In genomic region chr3:67402873-67403272, GRCh38 we compare ENCODE assay signal across 33 cellular contexts.
"Had no signal": no experiment of that assay in that cellular context is flagged by ENCODE, and none has a peak within 500 bp of the region (broad histone marks: within the 10 kb centered on the region; RNA-seq: fewer than 3 reads in every experiment).

No MANE protein-coding gene starts in this region.

- H3K4me1 ChIP-seq: adrenal gland, breast epithelium, colonic mucosa had no signal

- H3K27ac ChIP-seq: adrenal gland, breast epithelium, cardiac muscle cell, colonic mucosa, WERI-Rb-1 had no signal

- DNase-seq: activated B cell treated with CpG ODN at 0.5 μM for 24 hours; activated CD4-positive, alpha-beta memory T cell treated with anti-CD3 and anti-CD28 coated beads, Interleukin-2, amount 10 ng/mL, durations not matched to agents 7 days and 5 days; activated CD4-positive, alpha-beta T cell treated with anti-CD3 and anti-CD28 coated beads for 48 hours; activated CD8-positive, alpha-beta memory T cell treated with anti-CD3 and anti-CD28 coated beads, Interleukin-2, amount 50 U/mL, for 48 hours; activated gamma-delta T cell; activated naive CD4-positive, alpha-beta T cell; activated naive CD4-positive, alpha-beta T cell treated with anti-CD3 and anti-CD28 coated beads, Interleukin-2, amount 50 U/mL, for 16 hours; activated naive CD8-positive, alpha-beta T cell treated with anti-CD3 and anti-CD28 coated beads for 36 hours; activated naive CD8-positive, alpha-beta T cell treated with anti-CD3 and anti-CD28 coated beads, Interleukin-2, amount 50 U/mL, for 24 hours; activated T-cell treated with anti-CD3 and anti-CD28 coated beads for 4 hours; activated T-cell treated with anti-CD3 and anti-CD28 coated beads, Interleukin-2, amount 50 U/mL, for 24 hours; activated T-cell treated with anti-CD3 and anti-CD28 coated beads, Interleukin-2, amount 50 U/mL, for 72 hours; adrenal gland; amygdala; aorta; central memory CD4-positive, alpha-beta T cell; cerebellar nuclear complex; colonic mucosa; effector CD8-positive, alpha-beta T cell; endodermal cell; foreskin fibroblast; head of caudate nucleus; T-helper 1 cell; T-helper 17 cell; T1000; WERI-Rb-1 had no signal

- H3K27me3 ChIP-seq: adrenal gland, breast epithelium, cardiac muscle cell, colonic mucosa had no signal

- H3K36me3 ChIP-seq: adrenal gland, breast epithelium, cardiac muscle cell, colonic mucosa, WERI-Rb-1 had no signal

- H3K27me3 Mint-ChIP-seq: activated B cell treated with CpG ODN at 0.5 μM for 24 hours; activated CD4-positive, alpha-beta memory T cell treated with anti-CD3 and anti-CD28 coated beads, Interleukin-2, amount 10 ng/mL, durations not matched to agents 7 days and 5 days; activated naive CD8-positive, alpha-beta T cell treated with anti-CD3 and anti-CD28 coated beads for 36 hours; activated naive CD8-positive, alpha-beta T cell treated with anti-CD3 and anti-CD28 coated beads, Interleukin-2, amount 50 U/mL, for 24 hours; activated T-cell treated with anti-CD3 and anti-CD28 coated beads, Interleukin-2, amount 50 U/mL, for 24 hours; brain; T-helper 17 cell had no signal

- H3K9me3 Mint-ChIP-seq: activated CD4-positive, alpha-beta memory T cell treated with anti-CD3 and anti-CD28 coated beads, Interleukin-2, amount 10 ng/mL, durations not matched to agents 7 days and 5 days; activated T-cell treated with anti-CD3 and anti-CD28 coated beads, Interleukin-2, amount 50 U/mL, for 72 hours had no signal

- H3K9me3 ChIP-seq: adrenal gland, breast epithelium, colonic mucosa had no signal

- H3K4me3 Mint-ChIP-seq: activated B cell treated with CpG ODN at 0.5 μM for 24 hours; activated CD4-positive, alpha-beta memory T cell treated with anti-CD3 and anti-CD28 coated beads, Interleukin-2, amount 10 ng/mL, durations not matched to agents 7 days and 5 days; activated naive CD8-positive, alpha-beta T cell treated with anti-CD3 and anti-CD28 coated beads for 36 hours; activated naive CD8-positive, alpha-beta T cell treated with anti-CD3 and anti-CD28 coated beads, Interleukin-2, amount 50 U/mL, for 24 hours; activated T-cell treated with anti-CD3 and anti-CD28 coated beads, Interleukin-2, amount 50 U/mL, for 24 hours; activated T-cell treated with anti-CD3 and anti-CD28 coated beads, Interleukin-2, amount 50 U/mL, for 72 hours; brain; endodermal cell; T-helper 17 cell; T-helper 2 cell treated with Interferon-gamma antibody and Interleukin-4, amounts not matched to agents 5 μg/mL and 100 μg/mL, for 36 hours had no signal

- H3K27ac Mint-ChIP-seq: activated B cell treated with CpG ODN at 0.5 μM for 24 hours; activated CD4-positive, alpha-beta memory T cell treated with anti-CD3 and anti-CD28 coated beads, Interleukin-2, amount 10 ng/mL, durations not matched to agents 7 days and 5 days; activated naive CD8-positive, alpha-beta T cell treated with anti-CD3 and anti-CD28 coated beads for 36 hours; activated naive CD8-positive, alpha-beta T cell treated with anti-CD3 and anti-CD28 coated beads, Interleukin-2, amount 50 U/mL, for 24 hours; activated T-cell treated with anti-CD3 and anti-CD28 coated beads, Interleukin-2, amount 50 U/mL, for 24 hours; activated T-cell treated with anti-CD3 and anti-CD28 coated beads, Interleukin-2, amount 50 U/mL, for 72 hours; brain; endodermal cell; T-helper 17 cell; T-helper 2 cell treated with Interferon-gamma antibody and Interleukin-4, amounts not matched to agents 5 μg/mL and 100 μg/mL, for 36 hours had no signal

- ATAC-seq: activated CD4-positive, CD25-positive, alpha-beta regulatory T cell treated with anti-CD3 and anti-CD28 coated beads, Interleukin-2, amount 50 U/mL, for 24 hours; activated naive CD8-positive, alpha-beta T cell treated with anti-CD3 and anti-CD28 coated beads, Interleukin-2, amount 50 U/mL, for 24 hours; activated T-cell treated with anti-CD3 and anti-CD28 coated beads, Interleukin-2, amount 50 U/mL, for 72 hours; esophagus mucosa; T-helper 17 cell had no signal

- H3K4me1 Mint-ChIP-seq: activated B cell treated with CpG ODN at 0.5 μM for 24 hours; activated CD4-positive, alpha-beta memory T cell treated with anti-CD3 and anti-CD28 coated beads, Interleukin-2, amount 10 ng/mL, durations not matched to agents 7 days and 5 days; activated naive CD8-positive, alpha-beta T cell treated with anti-CD3 and anti-CD28 coated beads for 36 hours; activated naive CD8-positive, alpha-beta T cell treated with anti-CD3 and anti-CD28 coated beads, Interleukin-2, amount 50 U/mL, for 24 hours had no signal

- FAIRE-seq: frontal cortex had no signal

- H3K4me3 ChIP-seq: adrenal gland, breast epithelium, cardiac muscle cell, colonic mucosa had no signal
